ENCODE assay signal across 17 cellular contexts in the genomic region with DNA sequence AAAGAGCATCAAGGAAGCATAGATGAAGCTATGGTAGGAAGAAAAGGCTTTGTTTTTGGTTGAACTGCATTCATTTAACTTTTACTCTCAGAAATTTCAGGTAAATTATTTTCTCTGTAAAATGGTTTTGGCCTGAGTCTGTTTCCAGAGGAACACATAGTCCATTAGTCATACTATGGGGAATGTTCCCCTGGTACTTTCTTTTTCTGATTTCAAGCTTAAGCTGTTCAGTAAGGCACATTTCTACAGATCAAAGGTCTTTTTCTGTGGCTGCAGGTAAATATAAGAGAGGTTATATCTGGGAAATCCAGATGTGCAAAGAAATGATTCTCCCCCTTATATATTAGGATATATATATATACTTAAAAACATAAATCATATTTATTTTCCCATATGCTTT.
"Had no signal": no experiment of that assay in that cellular context is flagged by ENCODE, and none has a peak within 500 bp of the region (broad histone marks: within the 10 kb centered on the region; RNA-seq: fewer than 3 reads in every experiment).

No MANE protein-coding gene starts in this region.

- H3K36me3 ChIP-seq: cardiac muscle cell, esophagus muscularis mucosa, thyroid gland had no signal

- H3K9me3 Mint-ChIP-seq: nephron progenitor cell had no signal

- H3K9me3 ChIP-seq: esophagus muscularis mucosa, thyroid gland had no signal

- H3K27ac ChIP-seq: cardiac muscle cell, esophagus muscularis mucosa, thyroid gland had no signal

- H3K27ac Mint-ChIP-seq: activated CD4-positive, alpha-beta T cell treated with anti-CD3 and anti-CD28 coated beads, Interleukin-2, amount 10 ng/mL, durations not matched to agents 7 days and 5 days; activated CD8-positive, alpha-beta T cell treated with anti-CD3 and anti-CD28 coated beads, Interleukin-2, amount 10 ng/mL, durations not matched to agents 7 days and 5 days; activated naive CD4-positive, alpha-beta T cell treated with anti-CD3 and anti-CD28 coated beads for 36 hours; activated T-cell treated with anti-CD3 and anti-CD28 coated beads, Interleukin-2, amount 50 U/mL, for 24 hours; activated T-helper 2 cell treated with anti-CD3 and anti-CD28 coated beads, Interferon-gamma antibody, Interleukin-2, Interleukin-4, amounts not matched to agents 10 μg/mL and 5 μg/mL and 100 μg/mL, durations not matched to agents 14 hours and 24 hours and 36 hours; nephron progenitor cell had no signal

- H3K27me3 ChIP-seq: cardiac muscle cell, esophagus muscularis mucosa, thyroid gland had no signal

- H3K4me3 ChIP-seq: cardiac muscle cell, esophagus muscularis mucosa, thyroid gland had no signal

- DNase-seq: activated CD4-positive, alpha-beta T cell treated with anti-CD3 and anti-CD28 coated beads, Interleukin-2, amount 10 ng/mL, durations not matched to agents 7 days and 5 days; activated CD4-positive, CD25-positive, alpha-beta regulatory T cell; activated CD8-positive, alpha-beta T cell treated with anti-CD3 and anti-CD28 coated beads, Interleukin-2, amount 10 ng/mL, durations not matched to agents 7 days and 5 days; activated naive CD4-positive, alpha-beta T cell treated with anti-CD3 and anti-CD28 coated beads for 36 hours; activated T-cell treated with anti-CD3 and anti-CD28 coated beads, Interleukin-2, amount 50 U/mL, for 24 hours; dermis blood vessel endothelial cell; effector memory CD4-positive, alpha-beta T cell; hippocampal formation; islet precursor cell; nephron progenitor cell; stimulated activated CD4-positive, alpha-beta T cell treated with anti-CD3 and anti-CD28 coated beads, Interleukin-2, amount 100 ng/mL, for 24 hours; stimulated activated naive CD4-positive, alpha-beta T cell treated with Interleukin-2 at 50 U/mL for 16 hours; T-helper 9 cell; thyroid gland had no signal

- H3K27me3 Mint-ChIP-seq: activated CD4-positive, alpha-beta T cell treated with anti-CD3 and anti-CD28 coated beads, Interleukin-2, amount 10 ng/mL, durations not matched to agents 7 days and 5 days; activated T-cell treated with anti-CD3 and anti-CD28 coated beads, Interleukin-2, amount 50 U/mL, for 24 hours had no signal

- H3K4me1 Mint-ChIP-seq: activated CD4-positive, alpha-beta T cell treated with anti-CD3 and anti-CD28 coated beads, Interleukin-2, amount 10 ng/mL, durations not matched to agents 7 days and 5 days; nephron progenitor cell had no signal

- H3K4me3 Mint-ChIP-seq: activated CD4-positive, alpha-beta T cell treated with anti-CD3 and anti-CD28 coated beads, Interleukin-2, amount 10 ng/mL, durations not matched to agents 7 days and 5 days; activated CD8-positive, alpha-beta T cell treated with anti-CD3 and anti-CD28 coated beads, Interleukin-2, amount 10 ng/mL, durations not matched to agents 7 days and 5 days; activated naive CD4-positive, alpha-beta T cell treated with anti-CD3 and anti-CD28 coated beads for 36 hours; activated T-cell treated with anti-CD3 and anti-CD28 coated beads, Interleukin-2, amount 50 U/mL, for 24 hours; nephron progenitor cell had no signal

- H3K4me1 ChIP-seq: esophagus muscularis mucosa, thyroid gland had no signal
